Comparison of ENCODE assay signal across 24 cellular contexts in the genomic region with DNA sequence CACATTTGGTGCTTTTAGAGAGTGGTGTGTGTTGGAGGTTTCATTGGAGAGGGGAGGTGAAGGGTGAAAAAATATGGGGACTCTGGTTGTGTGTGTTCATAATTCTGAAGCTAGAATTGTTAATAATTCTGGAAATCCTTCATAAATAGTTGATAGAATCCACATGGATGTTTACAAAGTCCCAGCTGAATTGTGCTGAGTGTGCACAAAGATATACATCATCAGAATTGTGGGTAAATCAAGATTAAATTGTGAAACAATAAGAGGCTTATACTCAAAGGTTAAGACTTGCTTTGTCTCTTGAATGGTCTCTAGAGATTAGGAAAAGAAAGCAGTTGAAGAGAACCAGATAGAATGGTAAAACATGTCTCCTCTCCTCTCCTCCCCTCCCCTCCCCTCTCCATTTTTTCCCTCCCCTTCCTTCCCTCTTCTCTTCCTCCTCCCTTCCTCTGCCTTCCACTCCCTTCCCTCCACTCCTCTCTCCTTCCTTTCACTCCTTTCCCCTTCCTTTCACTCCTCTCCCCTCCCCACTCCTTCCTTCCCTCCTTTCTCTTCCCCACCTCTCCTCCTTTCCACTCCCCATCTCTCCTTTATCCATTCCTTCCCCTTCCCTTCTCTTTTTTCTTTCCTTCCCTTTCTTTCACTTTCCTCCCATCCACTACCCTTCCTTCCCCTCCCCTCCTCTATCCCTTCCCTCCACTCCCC.
"Had no signal": no experiment of that assay in that cellular context is flagged by ENCODE, and none has a peak within 500 bp of the region (broad histone marks: within the 10 kb centered on the region; RNA-seq: fewer than 3 reads in every experiment).

No MANE protein-coding gene starts in this region.

- DNase-seq: KBM-7, MV-4-11, NCI-H1048, NCI-H1105, NCI-H1417, NCI-H1436 treated with DMSO at 0.1 percent for 48 hours, NCI-H1694 treated with DMSO at 0.1 percent for 48 hours, NCI-H1930, NCI-H2081, NCI-H2107, NCI-H2171, NCI-H226, NCI-H446, NCI-H510A, NCI-H524 treated with DMSO at 0.1 percent for 48 hours, NCI-H69, NCI-H774, Right ventricle myocardium superior, RPMI8226, SIG-M5 had no signal

- H3K27ac ChIP-seq: SJSA1, SK-N-MC had no signal

- H3K4me3 Mint-ChIP-seq: IgD-negative memory B cell had no signal

- H3K27me3 ChIP-seq: SJSA1 had no signal

- H3K4me1 ChIP-seq: SJSA1 had no signal

- H3K36me3 Mint-ChIP-seq: IgD-negative memory B cell had no signal

- H3K36me3 ChIP-seq: SJSA1 had no signal

- H3K4me1 Mint-ChIP-seq: IgD-negative memory B cell had no signal

- H3K27ac Mint-ChIP-seq: IgD-negative memory B cell had no signal

- FAIRE-seq: RCC 7860 had no signal

- H3K27me3 Mint-ChIP-seq: IgD-negative memory B cell had no signal

- H3K4me3 ChIP-seq: SJSA1, SK-N-MC had no signal
